12 cellular contexts compared by ENCODE assay signal in genomic region chr20:50491926-50492634, GRCh38. TPM values are rescaled to one million over a fixed set of nuclear protein-coding genes. Genes with fewer than 3 reads are reported as not detected.
DNase-seq lines count a peak whose midpoint lies in the region; ATAC-seq, FAIRE-seq and TF ChIP-seq lines count a peak whose summit lies in the region.
"Had no signal": no experiment of that assay in that cellular context is flagged by ENCODE, and none has a peak within 500 bp of the region (broad histone marks: within the 10 kb centered on the region; RNA-seq: fewer than 3 reads in every experiment).

No MANE protein-coding gene starts in this region.

- POLR2A ChIA-PET in CD8-positive, alpha-beta memory T cell (lab: Charles Lee) = interaction anchor here (0.6 kb wide), 1 partner anchor 172 kb away, joined by 4 read pairs; no protein-coding TSS in a partner anchor

- peaks cover 0 to 4% (median 0%) of the 10 kb centered on the region in 3 donors for H3K4me1 Mint-ChIP-seq in CD8-positive, alpha-beta memory T cell

- H3K27me3 Mint-ChIP-seq in CD8-positive, alpha-beta memory T cell = peaks cover 0 to 3% of the 10 kb centered on the region in 2 donors

- FAIRE-seq in HTR-8/SVneo (lab: Jason Lieb, UNC) (peak; percentile 72), H54 (lab: Jason Lieb, UNC) (no peak)
- FAIRE-seq: GM12878, GM19239 had no signal

- no peaks in the 10 kb centered on the region for H3K27me3 ChIP-seq in adrenal gland
- H3K27me3 ChIP-seq in CD8-positive, alpha-beta memory T cell (ENCODE audit: insufficient read depth, low read length, poor library complexity, severe bottlenecking) = no peaks in the 10 kb centered on the region
- H3K27me3 ChIP-seq: heart right ventricle had no signal

- no peak overlapping the region for H3K27ac ChIP-seq in adrenal gland
- H3K27ac ChIP-seq in CD8-positive, alpha-beta memory T cell (ENCODE audit: low read depth, low read length) = no peak overlapping the region
- H3K27ac ChIP-seq: heart right ventricle had no signal

- no peaks in the 10 kb centered on the region for H3K36me3 ChIP-seq in adrenal gland (replicated peaks in 1 of 2)
- no peaks in the 10 kb centered on the region for H3K36me3 ChIP-seq in CD8-positive, alpha-beta memory T cell (ENCODE audit: insufficient read depth, low read length)
- H3K36me3 ChIP-seq: heart right ventricle had no signal

- H3K9me3 ChIP-seq in adrenal gland (replicated peaks in 1 of 3) = no peaks in the 10 kb centered on the region
- no peaks in the 10 kb centered on the region for H3K9me3 ChIP-seq in CD8-positive, alpha-beta memory T cell (ENCODE audit: low read length)
- H3K9me3 ChIP-seq: heart right ventricle had no signal

- no peaks in the 10 kb centered on the region for H3K36me3 Mint-ChIP-seq in CD8-positive, alpha-beta memory T cell

- H3K4me3 Mint-ChIP-seq in CD8-positive, alpha-beta memory T cell = no peak overlapping the region

- CTCF ChIA-PET in CD8-positive, alpha-beta memory T cell (lab: Charles Lee) = interaction anchor here (0.6 to 1.0 kb wide), 2 partner anchors 11 to 28 kb away, joined by 3 read pairs; no protein-coding TSS in a partner anchor

- WGBS in adrenal gland, 4 donors = 51 to 65% (median 63%) methylated on average over 8 of the region's 8 CpGs

- TF ChIP-seq CTCF in adrenal gland (IDR thresholded peaks at IDR 0.05) = no peak

- H3K4me3 ChIP-seq in adrenal gland = no peak overlapping the region
- H3K4me3 ChIP-seq in CD8-positive, alpha-beta memory T cell (ENCODE audit: low read length) = no peak overlapping the region
- H3K4me3 ChIP-seq: GM12878, heart right ventricle had no signal

- no peaks in the 10 kb centered on the region for H3K4me1 ChIP-seq in adrenal gland (replicated peaks in 1 of 2)
- no peaks in the 10 kb centered on the region for H3K4me1 ChIP-seq in CD8-positive, alpha-beta memory T cell (ENCODE audit: insufficient read depth, low read length)

- peak; percentile 64 for DNase-seq in DMS79 treated with DMSO at 0.1 percent for 48 hours (lab: John Stamatoyannopoulos, UW)
- no peak for DNase-seq in HTR-8/SVneo (ENCODE audit: insufficient read length, low spot score)
- peak in 6 of 7 donors; percentile 65 to 84 (median 74) for DNase-seq in adrenal gland
- DNase-seq in left colon = peak; percentile 53 to 80
- DNase-seq in H54 (ENCODE audit: insufficient read length, low spot score) = no peak
- no peak for DNase-seq in CD8-positive, alpha-beta memory T cell
- no peak for DNase-seq in pons (ENCODE audit: low spot score)
- DNase-seq: activated effector memory CD4-positive, alpha-beta T cell treated with anti-CD3 and anti-CD28 coated beads, Interleukin-2, amount 50 U/mL, for 16 hours; heart right ventricle; NCI-H2081 treated with DMSO at 0.1 percent for 48 hours had no signal

- ATAC-seq in left colon = peak; percentile 92
- ATAC-seq: heart right ventricle had no signal

- H3K27ac Mint-ChIP-seq in CD8-positive, alpha-beta memory T cell = peak overlapping the region in 1 of 8 donors; percentile 52

- intact Hi-C loops in adrenal gland (cut with DNase I) (no loop called here), left colon (cut with DNase I, micrococcal nuclease) (no loop called here)

- no peak for TF ChIP-seq POLR2A in adrenal gland (IDR thresholded peaks at IDR 0.05)
- TF ChIP-seq POLR2A in H54 (IDR thresholded peaks at IDR 0.05; ENCODE audit: low read depth, low read length) = no peak

- H3K9me3 Mint-ChIP-seq in CD8-positive, alpha-beta memory T cell = no peaks in the 10 kb centered on the region

RNA-seq across cellular contexts. Expression of gene PTPN1, which starts 18.1 kb away (rescaled TPM):
- total RNA-seq in adrenal gland (10 to 100 TPM; 31.0 to 49.2 (median 36.3) TPM), left colon (10 to 100 TPM; 31.3 to 33.9 TPM)
- 10 to 100 TPM; 17.0 to 49.0 (median 24.5) TPM for polyA plus RNA-seq in adrenal gland
- 10 to 100 TPM; 64.2 to 67.3 TPM for total RNA-seq in CD8-positive, alpha-beta memory T cell
- polyA plus RNA-seq in CD8-positive, alpha-beta memory T cell = 35.7 TPM

Comparison
In these comparisons a context has a peak if more than half of its experiments do, and no peak if none do; other contexts are left out.
1. DNase-seq: peak in DMS79 treated with DMSO at 0.1 percent for 48 hours (single experiment), adrenal gland (6 of 7) and left colon (2 of 2); none in HTR-8/SVneo (single experiment), H54 (single experiment), CD8-positive, alpha-beta memory T cell (0 of 5) and pons (single experiment).